Comparison of ENCODE assay signal across 8 cellular contexts in the genomic region with DNA sequence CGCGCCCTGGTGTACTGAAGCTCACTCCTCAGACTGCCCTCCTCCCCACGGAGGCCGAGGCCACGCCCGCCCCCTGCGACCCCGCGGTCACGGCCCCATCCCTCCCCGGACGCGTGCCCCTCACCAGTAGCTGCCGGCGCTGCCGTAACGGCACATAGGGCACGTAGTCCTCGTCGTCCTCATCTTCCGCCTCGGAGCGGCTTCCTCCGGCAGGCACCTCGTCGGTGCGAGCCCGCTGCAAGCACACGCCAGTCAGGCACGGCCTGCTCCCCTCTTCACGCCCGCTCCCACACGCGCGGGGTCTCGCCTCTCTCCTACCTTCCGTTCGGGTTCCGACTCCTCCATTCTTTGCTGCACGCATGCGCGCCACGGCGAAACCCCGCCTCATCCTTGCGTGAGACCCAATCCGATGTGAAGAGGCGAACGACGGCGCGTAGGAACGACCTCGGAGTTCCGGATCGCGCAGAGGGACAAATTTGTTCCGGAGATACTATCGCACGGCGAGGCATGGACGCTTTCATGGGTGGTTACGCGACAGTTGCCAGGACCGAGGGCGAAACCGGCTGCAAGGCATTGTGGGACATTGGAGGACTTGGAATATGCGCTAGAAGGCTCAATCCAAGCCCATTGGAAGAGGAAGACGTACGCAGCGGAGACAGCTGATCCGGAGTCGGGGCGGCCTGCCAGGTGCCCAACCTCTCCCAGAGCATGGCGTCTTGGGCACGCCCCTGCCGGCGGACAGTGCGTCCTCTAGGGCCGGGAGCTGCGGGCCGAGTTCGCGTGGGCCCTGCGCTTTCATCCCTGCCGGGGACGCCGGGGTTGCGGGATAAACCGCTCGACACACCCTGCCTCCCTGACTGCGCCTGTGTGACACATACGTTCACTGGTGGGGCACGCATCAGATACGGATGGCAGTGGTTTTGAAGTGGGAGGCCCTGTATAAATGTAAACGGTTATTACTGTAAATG. TPM values are rescaled to one million over a fixed set of nuclear protein-coding genes. Genes with fewer than 3 reads are reported as not detected.
DNase-seq lines count a peak whose midpoint lies in the region; ATAC-seq and TF ChIP-seq lines count a peak whose summit lies in the region.

Gene DDX41, minus strand, starts transcription at position 361 of the 968 bp plus-strand sequence. Its CDS starts 16 bp downstream, at position 345.

- CTCF ChIA-PET in PC-9 (lab: Charles Lee): interaction anchor here (1.0 to 1.2 kb wide), 2 partner anchors 29 to 148 kb away, joined by 4 read pairs; no protein-coding TSS in a partner anchor

- H3F3A ChIP-seq in PC-9 (ENCODE audit: insufficient read depth, low read depth): peaks cover 7% of the 10 kb centered on the region; the same call in 1 of the 2 replicates

- POLR2A ChIA-PET in PC-9 (lab: Charles Lee; ENCODE audit: unreplicated experiment): interaction anchor here (0.6 to 0.9 kb wide), 3 partner anchors 19 to 133 kb away, joined by 3 to 8 read pairs (median 6); partner anchors contain the start of gene PDLIM7

- DNase-seq in DMS153 treated with DMSO at 0.1 percent for 48 hours (lab: John Stamatoyannopoulos, UW; ENCODE audit: unreplicated experiment): peak; percentile 44
- peak; percentile 96 to 98 for DNase-seq in PC-9
- peak; percentile 94 for DNase-seq in activated T-cell treated with anti-CD3 and anti-CD28 coated beads, Interleukin-2, amount 50 U/mL, for 1 hour
- peak; percentile 93 for DNase-seq in epithelial cell of prostate (ENCODE audit: low read depth, low spot score)
- DNase-seq in mucosa of descending colon: peak; percentile 95 to 97 (median 96)
- peak; percentile 94 for DNase-seq in stimulated activated CD8-positive, alpha-beta memory T cell treated with anti-CD3 and anti-CD28 coated beads, Interleukin-4, amount 100 ng/mL, for 24 hours (ENCODE audit: low read depth)

- H3K4me3 Mint-ChIP-seq in IgD-negative memory B cell: peak within 1 kb of the TSS; percentile 81 to 100 (median 98)

- H3K36me3 ChIP-seq in PC-9 (ENCODE audit: low read depth) (peaks cover 9% of the 10 kb centered on the region), mucosa of descending colon (ENCODE audit: low read depth) (no peaks in the 10 kb centered on the region)

- H3K79me2 ChIP-seq in PC-9 (ENCODE audit: low read depth): peaks cover 27% of the 10 kb centered on the region

- BruUV-seq in PC-9 (replicated peaks; lab: Mats Ljungman, UMichigan): no TSS peak

- ATAC-seq in GM21529 (IDR thresholded peaks at IDR 0.05; ENCODE audit: unreplicated experiment) (peak; percentile 87), mucosa of descending colon (peak; percentile 95)

- no peaks in the 10 kb centered on the region for H3K9me3 Mint-ChIP-seq in IgD-negative memory B cell

- TF ChIP-seq CTCF in PC-9 (conservative IDR thresholded peaks at IDR 0.05) (no peak), mucosa of descending colon (IDR thresholded peaks at IDR 0.05) (no peak)

- peaks cover 4 to 30% (median 29%) of the 10 kb centered on the region in 3 donors for H3K4me1 Mint-ChIP-seq in IgD-negative memory B cell

- H3K4me2 ChIP-seq in PC-9: peak within 1 kb of the TSS; percentile 99

- H4K20me1 ChIP-seq in PC-9 (ENCODE audit: insufficient read depth): no peaks in the 10 kb centered on the region

- H3K4me1 ChIP-seq in PC-9 (replicated peaks; ENCODE audit: insufficient read depth) (peaks cover 18% of the 10 kb centered on the region), mucosa of descending colon (ENCODE audit: low read depth) (peaks cover 11% of the 10 kb centered on the region)

- peak within 1 kb of the TSS; percentile 18 for H3K27ac ChIP-seq in PC-9
- H3K27ac ChIP-seq in epithelial cell of prostate: peak within 1 kb of the TSS; percentile 86

- H2AFZ ChIP-seq in PC-9: peak within 1 kb of the TSS; percentile 82

- H3K36me3 Mint-ChIP-seq in IgD-negative memory B cell: peaks cover 2% of the 10 kb centered on the region

- H3K9me3 ChIP-seq in PC-9 (ENCODE audit: insufficient read depth, low read depth) (no peaks in the 10 kb centered on the region), mucosa of descending colon (no peaks in the 10 kb centered on the region)

- H3K27ac Mint-ChIP-seq in IgD-negative memory B cell: peak within 1 kb of the TSS; percentile 54 to 95 (median 63)

- intact Hi-C loops in PC-9 (cut with micrococcal nuclease; ENCODE audit: unreplicated experiment): loop anchor here (1.0 to 5.0 kb wide), 5 partner anchors 20 to 510 kb away; partner anchors contain the start of genes PDLIM7, PRELID1, RAB24 and TMED9
- intact Hi-C loops in mucosa of descending colon (cut with DNase I, micrococcal nuclease): no loop called here

- H3K4me3 ChIP-seq in PC-9 (peak within 1 kb of the TSS; percentile 93), mucosa of descending colon (peak within 1 kb of the TSS; percentile 89)

- H3K27me3 ChIP-seq in PC-9 (ENCODE audit: insufficient read depth, low read depth): no peaks in the 10 kb centered on the region

- no peaks in the 10 kb centered on the region for H3K9me2 ChIP-seq in PC-9 (ENCODE audit: insufficient read depth)

- no peaks in the 10 kb centered on the region for H3K27me3 Mint-ChIP-seq in IgD-negative memory B cell

RNA-seq across cellular contexts. Expression of gene DDX41, which starts in this region (rescaled TPM):
- 74.2 TPM for polyA plus RNA-seq in IgD-negative memory B cell
- total RNA-seq in PC-9 (2021): 90.8 and 93.1 TPM in 2 replicates
- 10 to 100 TPM; 65.3 to 79.2 (median 79.0) TPM for total RNA-seq in mucosa of descending colon

Comparison
In these comparisons a context has a peak if more than half of its experiments do, and no peak if none do; other contexts are left out.
1. Peak in every context shown above with its lines: DNase-seq, ATAC-seq, H3K4me3 ChIP-seq and H3K27ac ChIP-seq.
2. DNase-seq: peak in every context shown above with its lines; median percentile 97 in PC-9; 96 in mucosa of descending colon; 94 in activated T-cell treated with anti-CD3 and anti-CD28 coated beads, Interleukin-2, amount 50 U/mL, for 1 hour; 94 in stimulated activated CD8-positive, alpha-beta memory T cell treated with anti-CD3 and anti-CD28 coated beads, Interleukin-4, amount 100 ng/mL, for 24 hours; 93 in epithelial cell of prostate; 44 in DMS153 treated with DMSO at 0.1 percent for 48 hours.